13 cellular contexts compared by ENCODE assay signal in genomic region chr6:38306915-38307314, GRCh38.
A peak's percentile ranks its signal among the peaks of the same experiment; 100 is the strongest.
DNase-seq lines count a peak whose midpoint lies in the region; ATAC-seq, FAIRE-seq and TF ChIP-seq lines count a peak whose summit lies in the region.
"Had no signal": no experiment of that assay in that cellular context is flagged by ENCODE, and none has a peak within 500 bp of the region (broad histone marks: within the 10 kb centered on the region; RNA-seq: fewer than 3 reads in every experiment).

No MANE protein-coding gene starts in this region.

- H3K36me3 ChIP-seq in A673 (ENCODE audit: insufficient read depth, low read length, poor library complexity, severe bottlenecking) (no peaks in the 10 kb centered on the region), mammary epithelial cell (ENCODE audit: insufficient read depth, low read length) (no peaks in the 10 kb centered on the region)
- H3K36me3 ChIP-seq: lower lobe of right lung had no signal

- H4K20me1 ChIP-seq in mammary epithelial cell (ENCODE audit: insufficient read depth, low read length), result no peaks in the 10 kb centered on the region

- H3K4me1 ChIP-seq in A673 (ENCODE audit: insufficient read depth, low read length, poor library complexity, severe bottlenecking) (no peaks in the 10 kb centered on the region), mammary epithelial cell (ENCODE audit: insufficient read depth, low read length) (no peaks in the 10 kb centered on the region)

- POLR2A ChIA-PET in A673 (lab: Charles Lee; ENCODE audit: low non-redundant PET), result no interaction called here

- H3K27ac Mint-ChIP-seq in chondrocyte (ENCODE audit: unreplicated experiment), result peak overlapping the region; percentile 23
- H3K27ac Mint-ChIP-seq: activated CD4-positive, alpha-beta T cell treated with anti-CD3 and anti-CD28 coated beads, Interleukin-2, amount 10 ng/mL, durations not matched to agents 7 days and 5 days had no signal

- TF ChIP-seq CTCF in chondrocyte (IDR thresholded peaks at IDR 0.05) (no peak), A673 (conservative IDR thresholded peaks at IDR 0.05; ENCODE audit: low read depth, low read length) (no peak), mammary epithelial cell (conservative IDR thresholded peaks at IDR 0.05 in 1 of 2, IDR thresholded peaks at IDR 0.05 in 1 of 2; ENCODE audit: extremely low read depth in 1 of 2, insufficient read depth in 1 of 2, low read depth in 1 of 2, low read length in 2 of 2) (no peak)

- H3K9me3 ChIP-seq in A673 (ENCODE audit: low read depth, low read length, poor library complexity, severe bottlenecking) (no peaks in the 10 kb centered on the region), mammary epithelial cell (replicated peaks; ENCODE audit: insufficient read depth, low read length) (no peaks in the 10 kb centered on the region)
- H3K9me3 ChIP-seq: lower lobe of right lung had no signal

- H3K9me3 Mint-ChIP-seq in chondrocyte (ENCODE audit: low read depth), result no peaks in the 10 kb centered on the region
- H3K9me3 Mint-ChIP-seq: activated CD4-positive, alpha-beta T cell treated with anti-CD3 and anti-CD28 coated beads, Interleukin-2, amount 10 ng/mL, durations not matched to agents 7 days and 5 days had no signal

- no peaks in the 10 kb centered on the region for H3K27me3 ChIP-seq in A673 (replicated peaks; ENCODE audit: insufficient read depth, low read depth, low read length, poor library complexity)
- H3K27me3 ChIP-seq in mammary epithelial cell (ENCODE audit: insufficient read depth, low read length), result no peaks in the 10 kb centered on the region

- intact Hi-C loops in A673 (cut with micrococcal nuclease; ENCODE audit: unreplicated experiment), result no loop called here
- intact Hi-C loops in mammary epithelial cell (cut with micrococcal nuclease), result no loop called here

- peak; percentile 92 for FAIRE-seq in GM18507 (lab: Jason Lieb, UNC)

- no peaks in the 10 kb centered on the region for H3K79me2 ChIP-seq in mammary epithelial cell (ENCODE audit: insufficient read depth, low read length)

- no peak overlapping the region for H3K4me2 ChIP-seq in mammary epithelial cell (ENCODE audit: insufficient read depth, low read depth, low read length)

- H2AFZ ChIP-seq in mammary epithelial cell (ENCODE audit: low read depth, low read length), result no peak overlapping the region

- no peak for DNase-seq in GM18507 (ENCODE audit: extremely low spot score, insufficient read length, low read depth)
- no peak for DNase-seq in chondrocyte (ENCODE audit: low spot score)
- DNase-seq in A673 (ENCODE audit: low spot score), result no peak
- no peak for DNase-seq in NCI-H748 treated with DMSO at 0.1 percent for 48 hours (lab: John Stamatoyannopoulos, UW)
- no peak for DNase-seq in mammary epithelial cell
- DNase-seq: activated CD4-positive, alpha-beta T cell treated with anti-CD3 and anti-CD28 coated beads, Interleukin-2, amount 10 ng/mL, durations not matched to agents 7 days and 5 days; anterior cingulate cortex; lower lobe of right lung; substantia nigra had no signal

- H3K36me3 Mint-ChIP-seq in chondrocyte (ENCODE audit: low read depth), result no peaks in the 10 kb centered on the region

- H3K27ac ChIP-seq in A673 (ENCODE audit: low read depth, low read length, poor library complexity, severe bottlenecking), result no peak overlapping the region
- no peak overlapping the region for H3K27ac ChIP-seq in mammary epithelial cell (ENCODE audit: insufficient read depth, low read depth, low read length)
- H3K27ac ChIP-seq: C4-2B, lower lobe of right lung had no signal

- dilution Hi-C loops in mammary epithelial cell (cut with HindIII; ENCODE audit: low sequenced_read_pairs), result no loop called here

- H3K4me3 Mint-ChIP-seq in chondrocyte (ENCODE audit: unreplicated experiment), result no peak overlapping the region
- H3K4me3 Mint-ChIP-seq: activated CD4-positive, alpha-beta T cell treated with anti-CD3 and anti-CD28 coated beads, Interleukin-2, amount 10 ng/mL, durations not matched to agents 7 days and 5 days had no signal

- CTCF ChIA-PET in A673 (lab: Charles Lee), result no interaction called here
- CTCF ChIA-PET in mammary epithelial cell (lab: Charles Lee; ENCODE audit: low non-redundant PET), result no interaction called here

- no peak overlapping the region for H3K9ac ChIP-seq in mammary epithelial cell (ENCODE audit: insufficient read depth, low read length)

- H3K4me3 ChIP-seq in A673 (ENCODE audit: low read depth, low read length, poor library complexity, severe bottlenecking) (no peak overlapping the region), mammary epithelial cell (replicated peaks in 1 of 3; ENCODE audit: insufficient read depth in 1 of 3, low read depth in 2 of 3, low read length in 3 of 3) (no peak overlapping the region)
- H3K4me3 ChIP-seq: lower lobe of right lung had no signal

- H3K27me3 Mint-ChIP-seq in chondrocyte (ENCODE audit: low read depth), result no peaks in the 10 kb centered on the region
- H3K27me3 Mint-ChIP-seq: activated CD4-positive, alpha-beta T cell treated with anti-CD3 and anti-CD28 coated beads, Interleukin-2, amount 10 ng/mL, durations not matched to agents 7 days and 5 days had no signal

- H3K4me1 Mint-ChIP-seq in chondrocyte (ENCODE audit: low read depth), result peaks cover 12% of the 10 kb centered on the region

- in situ Hi-C loops in mammary epithelial cell (cut with MboI; ENCODE audit: low sequenced_read_pairs in 2 of 2), result no loop called here

- BruUV-seq in A673 (replicated peaks; lab: Mats Ljungman, UMichigan) (no TSS peak), mammary epithelial cell (replicated peaks; lab: Mats Ljungman, UMichigan) (no TSS peak)

- peak; percentile 28 for ATAC-seq in GM21423 (IDR thresholded peaks at IDR 0.05; ENCODE audit: unreplicated experiment)
- peak; percentile 50 for ATAC-seq in HG03432 (IDR thresholded peaks at IDR 0.05; ENCODE audit: unreplicated experiment)
- no peak for ATAC-seq in HG03342 (IDR thresholded peaks at IDR 0.05; ENCODE audit: unreplicated experiment)
- ATAC-seq: lower lobe of right lung had no signal
